ENCODE assay signal across 27 cellular contexts in the genomic region with DNA sequence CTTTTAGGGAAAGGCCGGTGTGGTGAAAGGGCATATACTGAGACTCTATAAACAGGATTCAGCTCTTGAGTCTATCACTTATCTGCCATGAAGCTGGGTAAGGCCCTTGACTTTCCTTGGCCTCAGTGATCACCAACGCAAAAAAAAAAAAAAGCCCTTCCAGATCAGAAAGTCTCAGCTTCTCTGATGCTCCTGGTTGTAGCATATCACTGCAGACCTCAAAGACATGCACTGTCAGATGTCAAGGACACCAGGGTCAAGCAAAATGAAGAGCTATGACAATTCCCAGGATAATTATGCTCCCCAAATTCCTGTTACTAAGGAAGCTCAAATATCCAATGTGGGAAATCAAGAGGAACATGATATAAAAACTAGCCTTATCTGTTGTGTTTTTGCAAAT.
DNase-seq lines count a peak whose midpoint lies in the region; ATAC-seq and TF ChIP-seq lines count a peak whose summit lies in the region.
"Had no signal": no experiment of that assay in that cellular context is flagged by ENCODE, and none has a peak within 500 bp of the region (broad histone marks: within the 10 kb centered on the region; RNA-seq: fewer than 3 reads in every experiment).

No MANE protein-coding gene starts in this region.

- DNase-seq in activated T-cell treated with anti-CD3 and anti-CD28 coated beads, Interleukin-2, amount 50 U/mL, for 72 hours = no peak
- no peak for DNase-seq in activated T-cell treated with anti-CD3 and anti-CD28 coated beads, Interleukin-2, amount 50 U/mL, for 24 hours
- peak in 1 of 2 donors; percentile 18 for DNase-seq in fibroblast of lung (ENCODE audit: low read depth in 2 of 2)
- no peak for DNase-seq in stomach
- no peak for DNase-seq in GM10266 (ENCODE audit: extremely low spot score)
- no peak for DNase-seq in esophagus squamous epithelium (lab: John Stamatoyannopoulos, UW)
- DNase-seq: activated CD8-positive, alpha-beta T cell treated with anti-CD3 and anti-CD28 coated beads, Interleukin-2, amount 10 ng/mL, durations not matched to agents 7 days and 5 days; activated effector memory CD4-positive, alpha-beta T cell treated with Interleukin-2 at 50 U/mL for 16 hours; activated naive CD8-positive, alpha-beta T cell treated with anti-CD3 and anti-CD28 coated beads, Interleukin-2, amount 10 ng/mL, durations not matched to agents 7 days and 5 days; CD4-positive, CD25-positive, alpha-beta regulatory T cell; dermis blood vessel endothelial cell; DMS 273 treated with DMSO at 0.1 percent for 48 hours; glutamatergic neuron; GOT3; kidney glomerular epithelial cell; NCI-H1092; NCI-H187; NCI-H2171; NCI-H524 treated with DMSO at 0.1 percent for 48 hours; sigmoid colon; stimulated activated naive CD8-positive, alpha-beta T cell treated with anti-CD3 and anti-CD28 coated beads, Interleukin-15, Interleukin-2, amounts not matched to agents 100 U/mL and 50 U/mL, for 24 hours had no signal

- peaks cover 15% of the 10 kb centered on the region for H3K4me1 Mint-ChIP-seq in activated T-cell treated with anti-CD3 and anti-CD28 coated beads, Interleukin-2, amount 50 U/mL, for 72 hours (ENCODE audit: low read depth)
- H3K4me1 Mint-ChIP-seq in activated T-cell treated with anti-CD3 and anti-CD28 coated beads, Interleukin-2, amount 50 U/mL, for 24 hours (ENCODE audit: low read depth) = peaks cover 33% of the 10 kb centered on the region
- H3K4me1 Mint-ChIP-seq: CD4-positive, CD25-positive, alpha-beta regulatory T cell had no signal

- H3K27me3 ChIP-seq in fibroblast of lung (ENCODE audit: control insufficient read depth, insufficient read depth, low read length) (no peaks in the 10 kb centered on the region), stomach (peaks cover 0 to 3% (median 0%) of the 10 kb centered on the region in 3 donors), esophagus squamous epithelium (peaks cover 0 to 25% (median 0%) of the 10 kb centered on the region in 4 donors)

- no peak for TF ChIP-seq EP300 in stomach (IDR thresholded peaks at IDR 0.05)

- H3K4me3 ChIP-seq in WI38 (ENCODE audit: low read depth, low read length) (peak overlapping the region; percentile 40), fibroblast of lung (replicated peaks in 1 of 4; ENCODE audit: control extremely low read depth in 1 of 4, insufficient read depth in 1 of 4, low read depth in 3 of 4, low read length in 4 of 4) (peak overlapping the region in 1 of 4 experiments; percentile 28), stomach (no peak overlapping the region), esophagus squamous epithelium (peak overlapping the region in 1 of 4 donors; percentile 5)
- H3K4me3 ChIP-seq: sigmoid colon had no signal

- no peaks in the 10 kb centered on the region for H4K20me1 ChIP-seq in fibroblast of lung (ENCODE audit: control insufficient read depth, extremely low read depth, insufficient read depth, low read length)

- H3K4me2 ChIP-seq in fibroblast of lung (ENCODE audit: extremely low read depth, insufficient read depth, low read length) = peak overlapping the region; percentile 75

- H3K4me3 Mint-ChIP-seq in activated T-cell treated with anti-CD3 and anti-CD28 coated beads, Interleukin-2, amount 50 U/mL, for 72 hours = peak overlapping the region; percentile 36 to 43
- no peak overlapping the region for H3K4me3 Mint-ChIP-seq in activated T-cell treated with anti-CD3 and anti-CD28 coated beads, Interleukin-2, amount 50 U/mL, for 24 hours
- H3K4me3 Mint-ChIP-seq: activated CD8-positive, alpha-beta T cell treated with anti-CD3 and anti-CD28 coated beads, Interleukin-2, amount 10 ng/mL, durations not matched to agents 7 days and 5 days; activated naive CD8-positive, alpha-beta T cell treated with anti-CD3 and anti-CD28 coated beads, Interleukin-2, amount 10 ng/mL, durations not matched to agents 7 days and 5 days; CD4-positive, CD25-positive, alpha-beta regulatory T cell; neural crest cell; T-helper 1 cell treated with Interleukin-12 subunit alpha and Interleukin-12 subunit beta and Interleukin-4 antibody, amounts not matched to agents 30 μg/mL and 1 μg/mL, for 36 hours had no signal

- WGBS in stomach, 5 donors = 77 to 87% (median 78%) methylated on average over 2 of the region's 2 CpGs
- 62 to 75% methylated on average over 1 to 2 of the region's 2 CpGs for WGBS in esophagus squamous epithelium, 2 donors

- no peak overlapping the region for H3K9ac ChIP-seq in fibroblast of lung (ENCODE audit: insufficient read depth, low read length)

- H3K27me3 Mint-ChIP-seq in activated T-cell treated with anti-CD3 and anti-CD28 coated beads, Interleukin-2, amount 50 U/mL, for 72 hours (ENCODE audit: low read depth) = no peaks in the 10 kb centered on the region
- peaks cover 2% of the 10 kb centered on the region for H3K27me3 Mint-ChIP-seq in activated T-cell treated with anti-CD3 and anti-CD28 coated beads, Interleukin-2, amount 50 U/mL, for 24 hours
- H3K27me3 Mint-ChIP-seq: activated naive CD8-positive, alpha-beta T cell treated with anti-CD3 and anti-CD28 coated beads, Interleukin-2, amount 10 ng/mL, durations not matched to agents 7 days and 5 days had no signal

- intact Hi-C loops in stomach (cut with DNase I; ENCODE audit: low total_unique reads) = no loop called here
- intact Hi-C loops in esophagus squamous epithelium (cut with DNase I) = no loop called here

- H3K27ac ChIP-seq in fibroblast of lung (ENCODE audit: insufficient read depth, low read length) (peak overlapping the region; percentile 86), stomach (peak overlapping the region in 4 of 5 donors; percentile 56 to 94 (median 66)), esophagus squamous epithelium (peak overlapping the region in 2 of 4 donors; percentile 60 to 78)
- H3K27ac ChIP-seq: 22Rv1, sigmoid colon, thoracic aorta had no signal

- peaks cover 98% of the 10 kb centered on the region for H3K79me2 ChIP-seq in fibroblast of lung (ENCODE audit: control insufficient read depth, insufficient read depth, low read length)

- no peaks in the 10 kb centered on the region for H3K9me3 Mint-ChIP-seq in activated T-cell treated with anti-CD3 and anti-CD28 coated beads, Interleukin-2, amount 50 U/mL, for 72 hours
- no peaks in the 10 kb centered on the region for H3K9me3 Mint-ChIP-seq in activated T-cell treated with anti-CD3 and anti-CD28 coated beads, Interleukin-2, amount 50 U/mL, for 24 hours
- H3K9me3 Mint-ChIP-seq: activated naive CD8-positive, alpha-beta T cell treated with anti-CD3 and anti-CD28 coated beads, Interleukin-2, amount 10 ng/mL, durations not matched to agents 7 days and 5 days; CD4-positive, CD25-positive, alpha-beta regulatory T cell; neural crest cell; T-helper 1 cell treated with Interleukin-12 subunit alpha and Interleukin-12 subunit beta and Interleukin-4 antibody, amounts not matched to agents 30 μg/mL and 1 μg/mL, for 36 hours had no signal

- peaks cover 10% of the 10 kb centered on the region for H3K4me1 ChIP-seq in fibroblast of lung (ENCODE audit: control insufficient read depth, extremely low read depth, insufficient read depth, low read length)
- H3K4me1 ChIP-seq in stomach = peaks cover 8 to 46% (median 26%) of the 10 kb centered on the region in 4 donors
- peaks cover 0 to 77% (median 7%) of the 10 kb centered on the region in 3 donors for H3K4me1 ChIP-seq in esophagus squamous epithelium

- H3K36me3 ChIP-seq in fibroblast of lung (ENCODE audit: control insufficient read depth, insufficient read depth, low read length) (no peaks in the 10 kb centered on the region), stomach (no peaks in the 10 kb centered on the region), esophagus squamous epithelium (no peaks in the 10 kb centered on the region)
- H3K36me3 ChIP-seq: sigmoid colon, thoracic aorta had no signal

- TF ChIP-seq POLR2A in stomach (IDR thresholded peaks at IDR 0.05) = no peak
- TF ChIP-seq POLR2A in esophagus squamous epithelium (IDR thresholded peaks at IDR 0.05) = no peak

- no peaks in the 10 kb centered on the region for H3K36me3 Mint-ChIP-seq in activated T-cell treated with anti-CD3 and anti-CD28 coated beads, Interleukin-2, amount 50 U/mL, for 72 hours (ENCODE audit: insufficient read depth in 2 of 2)
- H3K36me3 Mint-ChIP-seq in activated T-cell treated with anti-CD3 and anti-CD28 coated beads, Interleukin-2, amount 50 U/mL, for 24 hours (ENCODE audit: low read depth) = peaks cover 2% of the 10 kb centered on the region
- H3K36me3 Mint-ChIP-seq: CD4-positive, CD25-positive, alpha-beta regulatory T cell had no signal

- no peak overlapping the region for H2AFZ ChIP-seq in fibroblast of lung (ENCODE audit: low read length)

- TF ChIP-seq CTCF in WI38 (IDR thresholded peaks at IDR 0.05; ENCODE audit: low read depth, low read length) = no peak
- TF ChIP-seq CTCF in fibroblast of lung (conservative IDR thresholded peaks at IDR 0.05 in 1 of 2, IDR thresholded peaks at IDR 0.05 in 1 of 2; ENCODE audit: low read depth in 1 of 2, low read length in 2 of 2) = no peak
- TF ChIP-seq CTCF in stomach (IDR thresholded peaks at IDR 0.05) = no peak
- TF ChIP-seq CTCF in GM10266 (IDR thresholded peaks at IDR 0.05; ENCODE audit: control insufficient read depth, insufficient read depth, low read depth, missing control alignments) = no peak
- TF ChIP-seq CTCF in esophagus squamous epithelium (IDR thresholded peaks at IDR 0.05) = no peak

- no peaks in the 10 kb centered on the region for H3K9me3 ChIP-seq in fibroblast of lung (ENCODE audit: control insufficient read depth, insufficient read depth, low read depth, low read length)
- no peaks in the 10 kb centered on the region for H3K9me3 ChIP-seq in stomach
- H3K9me3 ChIP-seq in esophagus squamous epithelium = no peaks in the 10 kb centered on the region
- H3K9me3 ChIP-seq: sigmoid colon, thoracic aorta had no signal

- H3K27ac Mint-ChIP-seq in activated T-cell treated with anti-CD3 and anti-CD28 coated beads, Interleukin-2, amount 50 U/mL, for 72 hours = no peak overlapping the region
- H3K27ac Mint-ChIP-seq in activated T-cell treated with anti-CD3 and anti-CD28 coated beads, Interleukin-2, amount 50 U/mL, for 24 hours = no peak overlapping the region
- H3K27ac Mint-ChIP-seq: activated CD8-positive, alpha-beta T cell treated with anti-CD3 and anti-CD28 coated beads, Interleukin-2, amount 10 ng/mL, durations not matched to agents 7 days and 5 days; activated naive CD8-positive, alpha-beta T cell treated with anti-CD3 and anti-CD28 coated beads, Interleukin-2, amount 10 ng/mL, durations not matched to agents 7 days and 5 days; CD4-positive, CD25-positive, alpha-beta regulatory T cell; T-helper 1 cell treated with Interleukin-12 subunit alpha and Interleukin-12 subunit beta and Interleukin-4 antibody, amounts not matched to agents 30 μg/mL and 1 μg/mL, for 36 hours had no signal

- no peak for ATAC-seq in activated T-cell treated with anti-CD3 and anti-CD28 coated beads, Interleukin-2, amount 50 U/mL, for 72 hours (replicated peaks in 1 of 2)
- no peak for ATAC-seq in HG03354 (IDR thresholded peaks at IDR 0.05; ENCODE audit: poor library complexity, severe bottlenecking, unreplicated experiment)
- ATAC-seq: activated CD8-positive, alpha-beta T cell treated with anti-CD3 and anti-CD28 coated beads, Interleukin-2, amount 10 ng/mL, durations not matched to agents 7 days and 5 days; stimulated activated naive CD8-positive, alpha-beta T cell treated with anti-CD3 and anti-CD28 coated beads, Interleukin-15, Interleukin-2, amounts not matched to agents 100 U/mL and 50 U/mL, for 24 hours had no signal
